In the genomic region with DNA sequence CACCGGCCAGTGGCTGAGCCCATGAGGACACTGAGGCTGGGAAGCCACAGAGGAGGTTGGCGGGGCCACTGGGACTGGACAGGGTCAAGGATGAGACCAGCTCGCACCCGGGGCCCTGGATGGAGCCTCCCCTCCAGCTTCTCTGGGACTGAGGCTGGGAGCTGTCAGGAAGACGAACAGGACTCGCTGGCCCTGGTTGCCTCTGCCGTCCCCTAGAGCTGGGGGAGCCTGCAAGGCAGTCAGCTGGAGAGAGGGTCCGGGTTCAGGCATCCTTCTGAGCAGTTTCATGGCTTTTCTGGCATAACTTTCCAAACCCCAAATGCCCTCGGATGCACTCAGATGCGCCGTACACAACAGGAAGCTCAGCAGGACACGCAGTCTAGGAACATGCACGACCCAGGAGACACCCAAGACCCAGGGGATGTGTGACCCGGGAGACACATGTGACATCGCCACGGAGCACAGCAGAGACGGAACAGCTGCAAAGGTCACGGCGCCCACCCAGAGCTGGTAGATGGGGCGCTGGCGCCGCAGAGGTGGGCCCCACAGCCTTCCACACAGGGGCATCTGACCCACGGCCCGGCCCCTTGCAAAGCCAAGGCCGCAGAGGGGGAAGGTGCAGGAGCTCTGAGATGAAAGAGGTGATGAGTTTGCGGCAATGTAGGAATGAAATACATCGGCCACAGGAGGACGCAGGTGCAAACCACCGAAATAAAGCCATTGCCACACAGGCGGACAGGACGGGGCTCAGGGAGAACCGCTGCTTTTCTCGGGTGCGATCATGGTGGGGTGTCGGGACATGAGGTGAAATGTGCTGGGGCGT, we compare ENCODE assay signal across 16 cellular contexts. TPM values are rescaled to one million over a fixed set of nuclear protein-coding genes. Genes with fewer than 3 reads are reported as not detected.
DNase-seq lines count a peak whose midpoint lies in the region; ATAC-seq and TF ChIP-seq lines count a peak whose summit lies in the region.
"Had no signal": no experiment of that assay in that cellular context is flagged by ENCODE, and none has a peak within 500 bp of the region (broad histone marks: within the 10 kb centered on the region; RNA-seq: fewer than 3 reads in every experiment).

No MANE protein-coding gene starts in this region.

- H3K27ac ChIP-seq in Karpas-422 (ENCODE audit: low read length) (no peak overlapping the region), heart left ventricle (no peak overlapping the region), hepatocyte (no peak overlapping the region)
- H3K27ac ChIP-seq: brain microvascular endothelial cell had no signal

- H3K27me3 ChIP-seq in Caco-2 (replicated peaks; ENCODE audit: control insufficient read depth, insufficient read depth, low read length): no peaks in the 10 kb centered on the region; the same call in 1 of the 2 replicates
- H3K27me3 ChIP-seq in Karpas-422 (ENCODE audit: low read length): no peaks in the 10 kb centered on the region
- peaks cover 0 to 5% (median 0%) of the 10 kb centered on the region in 9 donors for H3K27me3 ChIP-seq in heart left ventricle
- no peaks in the 10 kb centered on the region for H3K27me3 ChIP-seq in hepatocyte

- no peak overlapping the region for H3K27ac Mint-ChIP-seq in Caco-2 (ENCODE audit: unreplicated experiment)
- H3K27ac Mint-ChIP-seq: activated B cell treated with CpG ODN at 0.5 μM for 24 hours; CD8-positive, alpha-beta T cell; memory B cell; stimulated activated naive B cell treated with anti-CD40 and anti-IgM and Interleukin-4, amounts not matched to agents 10 μg/mL and 1 μg/mL and 100 μg/mL, for 72 hours had no signal

- H3K4me2 ChIP-seq in Karpas-422 (ENCODE audit: low read depth, low read length, poor library complexity, severe bottlenecking) (no peak overlapping the region), hepatocyte (no peak overlapping the region)
- H3K4me2 ChIP-seq: SK-N-SH had no signal

- 77 to 92% (median 84%) methylated on average over 29 to 36 of the region's 36 CpGs for WGBS in heart left ventricle, 4 donors
- WGBS in hepatocyte (ENCODE audit: low lambda C conversion rate, missing lambda C conversion rate): 87% methylated on average over 36 of the region's 36 CpGs

- H3K4me3 ChIP-seq in Caco-2 (ENCODE audit: low read depth, low read length): no peak overlapping the region
- H3K4me3 ChIP-seq in Karpas-422 (ENCODE audit: low read length): no peak overlapping the region
- no peak overlapping the region for H3K4me3 ChIP-seq in heart left ventricle
- no peak overlapping the region for H3K4me3 ChIP-seq in hepatocyte
- H3K4me3 ChIP-seq: HAP-1 had no signal

- H3K4me1 Mint-ChIP-seq in Caco-2 (ENCODE audit: low read depth, unreplicated experiment): no peaks in the 10 kb centered on the region

- no peak for TF ChIP-seq POLR2A in heart left ventricle (IDR thresholded peaks at IDR 0.05)

- no TSS peak for BruUV-seq in Caco-2 (replicated peaks; lab: Mats Ljungman, UMichigan)

- H3K9me3 ChIP-seq in Caco-2: no peaks in the 10 kb centered on the region
- no peaks in the 10 kb centered on the region for H3K9me3 ChIP-seq in Karpas-422 (ENCODE audit: low read length)
- H3K9me3 ChIP-seq in heart left ventricle: no peaks in the 10 kb centered on the region
- H3K9me3 ChIP-seq in hepatocyte (ENCODE audit: low read depth): no peaks in the 10 kb centered on the region
- H3K9me3 ChIP-seq: HAP-1, SK-N-SH had no signal

- H3K9ac ChIP-seq in Karpas-422 (ENCODE audit: low read length): no peak overlapping the region
- H3K9ac ChIP-seq: SK-N-SH had no signal

- H3K79me2 ChIP-seq in Karpas-422 (ENCODE audit: low read length) (no peaks in the 10 kb centered on the region), hepatocyte (no peaks in the 10 kb centered on the region)

- DNase-seq in Caco-2 (no peak), Karpas-422 (peak; percentile 51), heart left ventricle (peak in 3 of 5 donors; percentile 17 to 53 (median 26)), sciatic nerve (ENCODE audit: low spot score) (peak; percentile 53), NCI-H146 (lab: John Stamatoyannopoulos, UW) (no peak), hepatocyte (ENCODE audit: low spot score) (no peak)
- DNase-seq: activated B cell treated with CpG ODN at 0.5 μM for 24 hours; brain microvascular endothelial cell; GF-D8; MM.1S; SK-N-SH; stimulated activated naive B cell treated with anti-CD40 and anti-IgM and Interleukin-4, amounts not matched to agents 10 μg/mL and 1 μg/mL and 100 μg/mL, for 72 hours had no signal

- H2AFZ ChIP-seq in Karpas-422 (ENCODE audit: low read length) (no peak overlapping the region), hepatocyte (no peak overlapping the region)

- ATAC-seq in heart left ventricle (no peak), sciatic nerve (no peak), HG03439 (IDR thresholded peaks at IDR 0.05; ENCODE audit: unreplicated experiment) (no peak)
- ATAC-seq: CD8-positive, alpha-beta T cell; stimulated activated naive B cell treated with anti-CD40 and anti-IgM and Interleukin-4, amounts not matched to agents 10 μg/mL and 1 μg/mL and 100 μg/mL, for 72 hours had no signal

- no peaks in the 10 kb centered on the region for H3K9me3 Mint-ChIP-seq in Caco-2 (ENCODE audit: unreplicated experiment)
- H3K9me3 Mint-ChIP-seq: activated B cell treated with CpG ODN at 0.5 μM for 24 hours; CD8-positive, alpha-beta T cell; memory B cell; stimulated activated naive B cell treated with anti-CD40 and anti-IgM and Interleukin-4, amounts not matched to agents 10 μg/mL and 1 μg/mL and 100 μg/mL, for 72 hours had no signal

- H3K4me3 Mint-ChIP-seq in Caco-2 (ENCODE audit: unreplicated experiment): peak overlapping the region; percentile 51
- H3K4me3 Mint-ChIP-seq: activated B cell treated with CpG ODN at 0.5 μM for 24 hours; CD8-positive, alpha-beta T cell; memory B cell; stimulated activated naive B cell treated with anti-CD40 and anti-IgM and Interleukin-4, amounts not matched to agents 10 μg/mL and 1 μg/mL and 100 μg/mL, for 72 hours had no signal

- intact Hi-C loops in Caco-2 (cut with micrococcal nuclease; ENCODE audit: unreplicated experiment) (no loop called here), heart left ventricle (cut with DNase I) (loop anchor here in 1 of 10 donors (10.0 kb wide), 1 partner anchor 99 kb away; no protein-coding TSS in a partner anchor), sciatic nerve (cut with DNase I) (no loop called here)

- H3K27me3 Mint-ChIP-seq in Caco-2 (ENCODE audit: insufficient read depth, unreplicated experiment): no peaks in the 10 kb centered on the region

- H3K36me3 Mint-ChIP-seq in Caco-2 (ENCODE audit: insufficient read depth, unreplicated experiment): peaks cover 49% of the 10 kb centered on the region
- H3K36me3 Mint-ChIP-seq: CD8-positive, alpha-beta T cell; memory B cell; stimulated activated naive B cell treated with anti-CD40 and anti-IgM and Interleukin-4, amounts not matched to agents 10 μg/mL and 1 μg/mL and 100 μg/mL, for 72 hours had no signal

- H3K4me1 ChIP-seq in Caco-2 (peaks cover 14% of the 10 kb centered on the region), Karpas-422 (ENCODE audit: low read length) (peaks cover 26% of the 10 kb centered on the region), heart left ventricle (peaks cover 12 to 48% (median 35%) of the 10 kb centered on the region in 12 donors), hepatocyte (ENCODE audit: insufficient read depth) (peaks cover 18% of the 10 kb centered on the region)

- no peak for TF ChIP-seq CTCF in Caco-2 (IDR thresholded peaks at IDR 0.05; ENCODE audit: insufficient read depth in 1 of 2, low read depth in 1 of 2, low read length in 1 of 2, severe bottlenecking in 1 of 2, unreplicated experiment in 1 of 2)
- no peak for TF ChIP-seq CTCF in heart left ventricle (IDR thresholded peaks at IDR 0.05)
- TF ChIP-seq CTCF in hepatocyte (IDR thresholded peaks at IDR 0.05; ENCODE audit: poor library complexity): no peak

- peaks cover 30% of the 10 kb centered on the region for H4K20me1 ChIP-seq in Karpas-422 (ENCODE audit: insufficient read depth, low read depth, low read length)
- H4K20me1 ChIP-seq in hepatocyte (ENCODE audit: insufficient read depth, poor library complexity, severe bottlenecking): no peaks in the 10 kb centered on the region

- POLR2A ChIA-PET in Caco-2 (lab: Charles Lee): interaction anchor here (0.6 kb wide), 1 partner anchor 103 kb away, joined by 4 read pairs; no protein-coding TSS in a partner anchor

- no peaks in the 10 kb centered on the region for H3K36me3 ChIP-seq in Caco-2 (ENCODE audit: control insufficient read depth, insufficient read depth, low read length)
- no peaks in the 10 kb centered on the region for H3K36me3 ChIP-seq in Karpas-422 (ENCODE audit: insufficient read depth, low read length)
- H3K36me3 ChIP-seq in heart left ventricle: no peaks in the 10 kb centered on the region
- no peaks in the 10 kb centered on the region for H3K36me3 ChIP-seq in hepatocyte (replicated peaks; ENCODE audit: insufficient read depth, low read depth)
- H3K36me3 ChIP-seq: brain microvascular endothelial cell, HAP-1 had no signal

- CTCF ChIA-PET in Caco-2 (lab: Charles Lee): no interaction called here

- no peaks in the 10 kb centered on the region for H3K9me2 ChIP-seq in Karpas-422 (replicated peaks; ENCODE audit: insufficient read depth, low read length)
- H3K9me2 ChIP-seq in hepatocyte (replicated peaks; ENCODE audit: insufficient read depth): no peaks in the 10 kb centered on the region
- H3K9me2 ChIP-seq: SK-N-SH had no signal

RNA-seq across cellular contexts. Expression of gene TPPP, which starts 17.1 kb away (rescaled TPM):
- 0.18 and 0.28 TPM in 2 replicates for total RNA-seq in Caco-2 (2022)
- 1.6 and 1.8 TPM in 2 replicates for total RNA-seq in Karpas-422 (2014; rRNA removed; shearing (Covaris generic); ENCODE audit: low replicate concordance)
- 10 to 100 TPM in 8 of 9 donors, 1 to 10 TPM in 1; 7.5 to 31.2 (median 15.8) TPM for total RNA-seq in heart left ventricle
- polyA plus RNA-seq in heart left ventricle: 10 to 100 TPM in 1 of 2 donors, 1 to 10 TPM in 1; 9.5 to 10.4 TPM
- 3.4 TPM for total RNA-seq in sciatic nerve
- 1.6 and 2.0 TPM in 2 replicates for total RNA-seq in hepatocyte
- 4.3 and 5.2 TPM in 2 replicates for polyA plus RNA-seq in hepatocyte

Comparison
In these comparisons a context has a peak if more than half of its experiments do, and no peak if none do; other contexts are left out.
1. DNase-seq: peak in Karpas-422 (single experiment), heart left ventricle (3 of 5) and sciatic nerve (single experiment); none in Caco-2 (0 of 2), NCI-H146 (single experiment) and hepatocyte (single experiment).